8 cellular contexts compared by ENCODE assay signal in the genomic region with DNA sequence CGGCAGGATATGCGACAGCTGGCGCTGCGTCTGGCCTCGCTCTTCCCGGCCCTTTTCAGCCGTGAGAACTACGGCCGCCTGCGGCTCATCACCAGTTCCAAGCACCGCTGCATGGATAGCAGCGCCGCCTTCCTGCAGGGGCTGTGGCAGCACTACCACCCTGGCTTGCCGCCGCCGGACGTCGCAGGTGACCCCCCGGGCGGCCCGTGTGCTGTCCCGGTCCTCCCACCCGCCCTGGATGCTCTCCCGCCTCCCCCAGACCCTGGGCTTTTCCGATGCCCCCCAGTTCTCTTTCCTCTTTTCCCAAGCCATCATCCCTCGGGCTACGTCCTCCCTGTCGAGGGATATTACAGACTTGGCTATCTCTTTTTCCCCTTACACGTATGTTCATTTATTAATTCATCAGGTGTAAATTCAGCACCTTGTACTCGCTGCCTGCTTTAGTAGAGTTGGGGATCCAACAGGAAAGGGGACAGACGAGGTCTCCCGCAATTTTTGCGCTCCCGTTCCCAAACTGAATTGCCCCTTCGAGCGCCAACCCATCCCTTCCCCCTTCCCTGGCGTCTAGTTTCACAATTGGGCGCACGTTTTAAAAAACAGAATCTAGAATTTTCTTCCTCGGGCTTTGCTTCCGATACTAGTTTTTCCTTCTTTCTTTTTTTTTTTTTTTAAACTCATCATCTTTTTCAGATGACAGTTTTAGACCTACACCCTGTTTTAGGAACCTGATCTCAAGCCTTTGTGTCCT. TPM values are rescaled to one million over a fixed set of nuclear protein-coding genes. Genes with fewer than 3 reads are reported as not detected.
A peak's percentile ranks its signal among the peaks of the same experiment; 100 is the strongest.
DNase-seq lines count a peak whose midpoint lies in the region; ATAC-seq and TF ChIP-seq lines count a peak whose summit lies in the region.

No MANE protein-coding gene starts in this region.

- H3K27me3 Mint-ChIP-seq in dendritic cell treated with granulocyte-macrophage colony-stimulating factor and Interleukin-4, amounts not matched to agents 40 ng/mL and 50 ng/mL, for 4 days: peaks cover 6% of the 10 kb centered on the region

- H3K9me3 ChIP-seq in liver (ENCODE audit: control insufficient read depth in 4 of 4, low read length in 3 of 4): no peaks in the 10 kb centered on the region

- intact Hi-C loops in dendritic cell treated with granulocyte-macrophage colony-stimulating factor and Interleukin-4, amounts not matched to agents 40 ng/mL and 50 ng/mL, for 4 days (cut with micrococcal nuclease): no loop called here

- DNase-seq in SIG-M5 treated with dmso at 0.1 percent for 504 hours (lab: John Stamatoyannopoulos, UW; ENCODE audit: unreplicated experiment) (peak; percentile 34), SIG-M5 (lab: John Stamatoyannopoulos, UW) (no peak), MV-4-11 (lab: John Stamatoyannopoulos, UW) (peak; percentile 51)
- peak; percentile 40 for DNase-seq in activated CD4-positive, alpha-beta T cell treated with anti-CD3 and anti-CD28 coated beads for 4 hours
- peak; percentile 31 to 50 for DNase-seq in stimulated activated CD4-positive, alpha-beta T cell treated with anti-CD3 and anti-CD28 coated beads, Interleukin-4, amount 100 ng/mL, for 48 hours (ENCODE audit: low read depth in 2 of 2)

- under 1% methylated on average over 41 of the region's 41 CpGs for WGBS in liver

- H3K9me3 Mint-ChIP-seq in dendritic cell treated with granulocyte-macrophage colony-stimulating factor and Interleukin-4, amounts not matched to agents 40 ng/mL and 50 ng/mL, for 4 days: no peaks in the 10 kb centered on the region

- H3K27me3 ChIP-seq in liver (ENCODE audit: control insufficient read depth in 4 of 4, insufficient read depth in 4 of 4, low read length in 3 of 4): no peaks in the 10 kb centered on the region

- H3K4me1 Mint-ChIP-seq in dendritic cell treated with granulocyte-macrophage colony-stimulating factor and Interleukin-4, amounts not matched to agents 40 ng/mL and 50 ng/mL, for 4 days (ENCODE audit: low read depth): peaks cover 12% of the 10 kb centered on the region

- peak overlapping the region; percentile 91 for H3K4me3 Mint-ChIP-seq in dendritic cell treated with granulocyte-macrophage colony-stimulating factor and Interleukin-4, amounts not matched to agents 40 ng/mL and 50 ng/mL, for 4 days

- peak; percentile 49 to 62 for TF ChIP-seq RAD21 in liver (IDR thresholded peaks at IDR 0.05)

- peaks cover 26% of the 10 kb centered on the region for H3K36me3 Mint-ChIP-seq in dendritic cell treated with granulocyte-macrophage colony-stimulating factor and Interleukin-4, amounts not matched to agents 40 ng/mL and 50 ng/mL, for 4 days (ENCODE audit: low read depth)

- peak overlapping the region; percentile 76 to 86 for H3K27ac ChIP-seq in liver (ENCODE audit: low read depth in 1 of 2, low read length in 2 of 2)

- H3K4me1 ChIP-seq in liver (ENCODE audit: control insufficient read depth in 4 of 4, insufficient read depth in 4 of 4, low read length in 3 of 4): peaks cover 0 to 48% (median 38%) of the 10 kb centered on the region in 4 donors

- peak overlapping the region; percentile 76 to 77 for H3K9ac ChIP-seq in liver (ENCODE audit: low read depth in 1 of 2, low read length in 2 of 2)

- ATAC-seq in HG02610 (IDR thresholded peaks at IDR 0.05; ENCODE audit: unreplicated experiment): peak; percentile 47

- H3K4me3 ChIP-seq in liver (ENCODE audit: low read depth in 1 of 3, low read length in 3 of 3): peak overlapping the region; percentile 74 to 94 (median 91)

- peak; percentile 29 for TF ChIP-seq CTCF in liver (IDR thresholded peaks at IDR 0.05; ENCODE audit: low read depth, low read length, missing input control)

- H3K36me3 ChIP-seq in liver (ENCODE audit: control insufficient read depth in 4 of 4, insufficient read depth in 3 of 4, low read depth in 1 of 4, low read length in 3 of 4): no peaks in the 10 kb centered on the region

- peak overlapping the region; percentile 88 for H3K27ac Mint-ChIP-seq in dendritic cell treated with granulocyte-macrophage colony-stimulating factor and Interleukin-4, amounts not matched to agents 40 ng/mL and 50 ng/mL, for 4 days

TF ChIP-seq in liver, 16 proteins besides CTCF, POLR2A, EP300 and RAD21:
- TF ChIP-seq HNF4A (conservative IDR thresholded peaks at IDR 0.05): peak in 1 of 2 donors; percentile 5
- no peak for TF ChIP-seq REST (IDR thresholded peaks at IDR 0.05)
- no peak for TF ChIP-seq TAF1 (conservative IDR thresholded peaks at IDR 0.05)
TF ChIP-seq in liver: peak in this region for 1.

RNA-seq across cellular contexts. Expression of gene MINPP1, which starts 0.8 kb away (rescaled TPM):
- total RNA-seq in liver: 100 to 1,000 TPM in 1 of 2 donors, 10 to 100 TPM in 1; 29.5 to 111 TPM
- 10 to 100 TPM; 19.1 to 19.8 TPM for polyA plus RNA-seq in liver
